9 cellular contexts compared by ENCODE assay signal in genomic region chr2:32264422-32265149, GRCh38. TPM values are rescaled to one million over a fixed set of nuclear protein-coding genes. Genes with fewer than 3 reads are reported as not detected.
DNase-seq lines count a peak whose midpoint lies in the region; ATAC-seq and TF ChIP-seq lines count a peak whose summit lies in the region.
"Had no signal": no experiment of that assay in that cellular context is flagged by ENCODE, and none has a peak within 500 bp of the region (broad histone marks: within the 10 kb centered on the region; RNA-seq: fewer than 3 reads in every experiment).

Gene NLRC4 (minus strand): TSS chr2:32264886. CDS start chr2:32256775, 8,111 bp downstream.

- H3K36me3 Mint-ChIP-seq in memory B cell: no peaks in the 10 kb centered on the region

- no peak within 1 kb of the TSS for H3K27ac ChIP-seq in vagina

- no peak within 1 kb of the TSS for H3K4me3 ChIP-seq in vagina

- no peak for TF ChIP-seq POLR2A in vagina (IDR thresholded peaks at IDR 0.05)

- peak within 1 kb of the TSS; percentile 86 for H3K27ac Mint-ChIP-seq in memory B cell

- H3K4me1 Mint-ChIP-seq in memory B cell: peaks cover 17% of the 10 kb centered on the region

- H3K27me3 Mint-ChIP-seq in memory B cell: no peaks in the 10 kb centered on the region

- H3K4me1 ChIP-seq in vagina: no peaks in the 10 kb centered on the region

- H3K9me3 ChIP-seq in vagina: no peaks in the 10 kb centered on the region

- ATAC-seq in GM19035 (IDR thresholded peaks at IDR 0.05; ENCODE audit: unreplicated experiment) (peak; percentile 93), HG02870 (IDR thresholded peaks at IDR 0.05; ENCODE audit: unreplicated experiment) (peak; percentile 93), memory B cell (ENCODE audit: low read depth) (peak; percentile 98)

- DNase-seq in OCI-M2 (lab: John Stamatoyannopoulos, UW; ENCODE audit: unreplicated experiment) (peak; percentile 17), memory B cell (ENCODE audit: low spot score in 2 of 2) (peak in 1 of 2 donors; percentile 26), NCI-H187 treated with DMSO at 0.1 percent for 48 hours (lab: John Stamatoyannopoulos, UW) (no peak), amniotic stem cell (lab: John Stamatoyannopoulos, UW) (no peak), vagina (ENCODE audit: extremely low spot score in 2 of 2) (no peak)
- DNase-seq in stimulated activated CD4-positive, alpha-beta T cell treated with anti-CD3 and anti-CD28 coated beads, Interleukin-15, amount 100 ng/mL, for 24 hours: no peak

- intact Hi-C loops in vagina (cut with DNase I): no loop called here

- H3K4me3 Mint-ChIP-seq in memory B cell: peak within 1 kb of the TSS; percentile 85

- no peak for TF ChIP-seq CTCF in vagina (IDR thresholded peaks at IDR 0.05)

- no peaks in the 10 kb centered on the region for H3K27me3 ChIP-seq in vagina

- no peaks in the 10 kb centered on the region for H3K36me3 ChIP-seq in vagina

- H3K9me3 Mint-ChIP-seq in memory B cell: no peaks in the 10 kb centered on the region

RNA-seq across cellular contexts. Expression of gene NLRC4, which starts in this region (rescaled TPM):
- total RNA-seq in vagina: 0.74 TPM
- total RNA-seq: M059J had no signal
